Comparison of ENCODE assay signal across 9 cellular contexts in the genomic region with DNA sequence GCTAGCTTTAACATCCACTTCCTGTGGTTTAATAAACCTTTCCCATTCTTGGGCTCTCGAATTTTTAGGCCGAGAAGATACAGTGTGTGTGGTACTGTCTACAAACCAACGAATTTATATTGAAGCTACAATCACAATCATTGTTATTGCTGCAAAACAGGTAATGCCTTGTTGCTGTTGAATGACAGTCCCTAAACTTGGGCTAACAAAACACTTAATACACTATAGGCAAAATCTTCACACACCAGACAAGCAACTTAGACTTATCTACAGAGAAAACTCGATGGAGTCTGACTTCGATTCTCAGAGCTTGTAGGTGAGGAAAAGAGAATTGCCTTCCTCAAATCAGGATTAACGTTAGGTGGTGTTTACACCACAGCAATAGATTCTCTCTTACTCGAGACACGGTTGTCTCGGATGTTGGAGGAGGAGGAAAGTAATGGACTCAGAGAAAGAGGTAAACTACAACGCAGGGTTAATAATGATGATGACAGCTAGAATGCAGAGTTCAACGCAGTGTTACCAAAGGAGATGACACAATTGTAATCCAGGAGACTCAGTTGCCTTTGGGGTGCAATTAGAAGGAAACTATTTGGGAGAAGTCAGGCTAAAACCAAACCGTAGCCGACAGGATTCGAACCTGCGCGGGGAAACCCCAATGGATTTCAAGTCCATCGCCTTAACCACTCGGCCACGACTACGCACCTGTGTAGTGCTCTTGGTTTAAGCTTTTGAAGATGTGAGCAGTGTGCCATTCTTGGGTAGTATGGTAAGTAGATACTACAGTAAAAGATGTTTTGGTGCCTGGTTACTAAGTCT. TPM values are rescaled to one million over a fixed set of nuclear protein-coding genes. Genes with fewer than 3 reads are reported as not detected.
DNase-seq lines count a peak whose midpoint lies in the region; ATAC-seq and TF ChIP-seq lines count a peak whose summit lies in the region.
"Had no signal": no experiment of that assay in that cellular context is flagged by ENCODE, and none has a peak within 500 bp of the region (broad histone marks: within the 10 kb centered on the region; RNA-seq: fewer than 3 reads in every experiment).

No MANE protein-coding gene starts in this region.

- H3K9me2 ChIP-seq in Karpas-422 (replicated peaks; ENCODE audit: insufficient read depth, low read length) = no peaks in the 10 kb centered on the region

- peaks cover 12% of the 10 kb centered on the region for H3K4me1 Mint-ChIP-seq in nephron progenitor cell

- H3K4me1 ChIP-seq in Karpas-422 (ENCODE audit: low read length) = peaks cover 20% of the 10 kb centered on the region
- H3K4me1 ChIP-seq: HAP-1 had no signal

- no peak overlapping the region for H3K27ac ChIP-seq in Karpas-422 (ENCODE audit: low read length)

- no peaks in the 10 kb centered on the region for H3K36me3 ChIP-seq in Karpas-422 (ENCODE audit: insufficient read depth, low read length)
- H3K36me3 ChIP-seq: HAP-1 had no signal

- no peak overlapping the region for H3K9ac ChIP-seq in Karpas-422 (ENCODE audit: low read length)

- no peaks in the 10 kb centered on the region for H3K9me3 ChIP-seq in Karpas-422 (ENCODE audit: low read length)

- H3K27me3 ChIP-seq in Karpas-422 (ENCODE audit: low read length) = no peaks in the 10 kb centered on the region; the same call in 1 of the 2 replicates

- peaks cover 39% of the 10 kb centered on the region for H3K27me3 Mint-ChIP-seq in nephron progenitor cell (ENCODE audit: low read depth, poor library complexity)

- H2AFZ ChIP-seq in Karpas-422 (ENCODE audit: low read length) = no peak overlapping the region

- DNase-seq in COR-L47 (lab: John Stamatoyannopoulos, UW) (peak; percentile 25), Karpas-422 (peak; percentile 85), T1000 (lab: John Stamatoyannopoulos, UW) (peak; percentile 1), nephron progenitor cell (peak; percentile 51), medulla oblongata (ENCODE audit: extremely low spot score) (no peak)
- DNase-seq in central memory CD4-positive, alpha-beta T cell = peak; percentile 59

- no peaks in the 10 kb centered on the region for H3K36me3 Mint-ChIP-seq in nephron progenitor cell (ENCODE audit: low read depth)

- H3K4me3 Mint-ChIP-seq in nephron progenitor cell = no peak overlapping the region

- no peaks in the 10 kb centered on the region for H3K79me2 ChIP-seq in Karpas-422 (ENCODE audit: low read length)

- H3K4me3 ChIP-seq in Karpas-422 (ENCODE audit: low read length) = no peak overlapping the region
- H3K4me3 ChIP-seq: HAP-1 had no signal

- no peak for TF ChIP-seq CTCF in nephron progenitor cell (IDR thresholded peaks at IDR 0.05)

- H3K9me3 Mint-ChIP-seq in nephron progenitor cell = no peaks in the 10 kb centered on the region

- ATAC-seq in HG03196 (IDR thresholded peaks at IDR 0.05; ENCODE audit: unreplicated experiment) (no peak), GM18517 (IDR thresholded peaks at IDR 0.05; ENCODE audit: unreplicated experiment) (no peak)

- H3K27ac Mint-ChIP-seq in nephron progenitor cell = no peak overlapping the region

- no peaks in the 10 kb centered on the region for H4K20me1 ChIP-seq in Karpas-422 (ENCODE audit: insufficient read depth, low read depth, low read length)

- H3K4me2 ChIP-seq in Karpas-422 (ENCODE audit: low read depth, low read length, poor library complexity, severe bottlenecking) = peak overlapping the region; percentile 31

RNA-seq across cellular contexts. Expression of a gene that starts 32.5 kb away (rescaled TPM):
- total RNA-seq in Karpas-422 (2014; rRNA removed; shearing (Covaris generic); ENCODE audit: low replicate concordance) = 9.5 and 18.8 TPM in 2 replicates
